Comparison of ENCODE assay signal across 10 cellular contexts in the genomic region with DNA sequence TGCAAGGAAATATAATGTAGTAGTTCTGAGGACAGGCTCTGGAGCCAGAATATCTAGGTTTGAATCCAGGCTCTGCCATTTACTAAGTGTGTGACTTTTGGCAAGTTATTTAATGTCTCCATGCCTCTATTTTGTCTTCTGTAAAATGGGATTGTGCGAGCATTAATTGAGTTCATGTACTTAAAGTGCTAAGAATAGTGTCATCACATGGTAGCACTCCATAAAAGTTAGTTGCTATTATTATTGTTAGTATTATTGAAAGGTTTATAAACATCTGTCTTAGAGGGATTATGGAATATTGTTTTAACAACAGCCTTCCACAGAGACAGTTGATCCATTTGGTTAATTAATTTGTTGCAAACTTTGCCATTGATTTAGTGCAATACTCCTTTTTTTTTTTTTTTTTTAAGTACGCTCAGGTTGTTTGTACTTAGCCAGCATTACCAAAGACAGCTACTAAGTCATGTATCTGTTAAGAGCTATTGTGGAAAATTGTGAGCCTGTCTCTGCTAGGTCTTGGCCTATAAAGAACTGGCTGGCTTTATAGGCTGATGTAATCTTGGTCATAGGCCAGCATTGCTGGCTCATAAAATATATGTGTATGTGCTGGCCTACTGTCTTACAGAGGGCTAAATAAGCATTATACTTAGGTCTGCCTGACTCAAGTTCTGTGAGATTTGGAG.
A peak's percentile ranks its signal among the peaks of the same experiment; 100 is the strongest.
DNase-seq lines count a peak whose midpoint lies in the region; ATAC-seq and TF ChIP-seq lines count a peak whose summit lies in the region.
"Had no signal": no experiment of that assay in that cellular context is flagged by ENCODE, and none has a peak within 500 bp of the region (broad histone marks: within the 10 kb centered on the region; RNA-seq: fewer than 3 reads in every experiment).

No MANE protein-coding gene starts in this region.

- POLR2A ChIA-PET in A673 (lab: Charles Lee; ENCODE audit: low non-redundant PET): interaction anchor here (1.5 kb wide), 1 partner anchor 16 kb away, joined by 3 read pairs; no protein-coding TSS in a partner anchor

- H3K4me1 ChIP-seq in A673 (ENCODE audit: insufficient read depth, low read length, poor library complexity, severe bottlenecking): peaks cover 26% of the 10 kb centered on the region
- H3K4me1 ChIP-seq in Karpas-422 (ENCODE audit: low read length): no peaks in the 10 kb centered on the region

- no peaks in the 10 kb centered on the region for H3K79me2 ChIP-seq in Karpas-422 (ENCODE audit: low read length)

- no peak overlapping the region for H3K9ac ChIP-seq in Karpas-422 (ENCODE audit: low read length)

- intact Hi-C loops in A673 (cut with micrococcal nuclease; ENCODE audit: unreplicated experiment): loop anchor here (2.0 to 5.0 kb wide), 2 partner anchors 21 to 142 kb away; no protein-coding TSS in a partner anchor

- H3K36me3 ChIP-seq in A673 (ENCODE audit: insufficient read depth, low read length, poor library complexity, severe bottlenecking) (peaks cover 10% of the 10 kb centered on the region), Karpas-422 (ENCODE audit: insufficient read depth, low read length) (no peaks in the 10 kb centered on the region)

- H2AFZ ChIP-seq in Karpas-422 (ENCODE audit: low read length): no peak overlapping the region

- no peaks in the 10 kb centered on the region for H4K20me1 ChIP-seq in Karpas-422 (ENCODE audit: insufficient read depth, low read depth, low read length)

- peak overlapping the region; percentile 38 for H3K4me3 ChIP-seq in A673 (ENCODE audit: low read depth, low read length, poor library complexity, severe bottlenecking)
- no peak overlapping the region for H3K4me3 ChIP-seq in Karpas-422 (ENCODE audit: low read length)

- H3K4me2 ChIP-seq in Karpas-422 (ENCODE audit: low read depth, low read length, poor library complexity, severe bottlenecking): no peak overlapping the region

- no peaks in the 10 kb centered on the region for H3K27me3 ChIP-seq in A673 (replicated peaks; ENCODE audit: insufficient read depth, low read depth, low read length, poor library complexity)
- H3K27me3 ChIP-seq in Karpas-422 (ENCODE audit: low read length): no peaks in the 10 kb centered on the region

- TF ChIP-seq CTCF in A673 (conservative IDR thresholded peaks at IDR 0.05; ENCODE audit: low read depth, low read length): no peak

- peak; percentile 38 for ATAC-seq in left lobe of liver

- H3K9me3 ChIP-seq in A673 (ENCODE audit: low read depth, low read length, poor library complexity, severe bottlenecking) (peaks cover 11% of the 10 kb centered on the region), Karpas-422 (ENCODE audit: low read length) (no peaks in the 10 kb centered on the region)

- H3K9me2 ChIP-seq in Karpas-422 (replicated peaks; ENCODE audit: insufficient read depth, low read length): no peaks in the 10 kb centered on the region

- BruUV-seq in A673 (replicated peaks; lab: Mats Ljungman, UMichigan): TSS peak; percentile 70

- peak; percentile 56 for DNase-seq in A673 (ENCODE audit: low spot score)
- peak; percentile 18 for DNase-seq in HT1080 (ENCODE audit: low read depth)
- DNase-seq in astrocyte of the hippocampus (ENCODE audit: low read depth, low spot score): peak; percentile 32
- no peak for DNase-seq in left lobe of liver (ENCODE audit: low spot score)
- DNase-seq in NCI-H1105 treated with DMSO at 0.1 percent for 48 hours (lab: John Stamatoyannopoulos, UW): no peak
- DNase-seq in NCI-H1417 treated with DMSO at 0.1 percent for 48 hours (lab: John Stamatoyannopoulos, UW): no peak
- DNase-seq in SIG-M5 (lab: John Stamatoyannopoulos, UW): no peak
- no peak for DNase-seq in Karpas-422
- DNase-seq: NCI-H524, Right ventricle myocardium superior had no signal

- H3K27ac ChIP-seq in A673 (ENCODE audit: low read depth, low read length, poor library complexity, severe bottlenecking) (peak overlapping the region; percentile 95), Karpas-422 (ENCODE audit: low read length) (no peak overlapping the region)

- CTCF ChIA-PET in A673 (lab: Charles Lee): no interaction called here

Comparison
In these comparisons a context has a peak if more than half of its experiments do, and no peak if none do; other contexts are left out.
1. DNase-seq: peak in A673 (single experiment), HT1080 (single experiment) and astrocyte of the hippocampus (single experiment); none in left lobe of liver (single experiment), NCI-H1105 treated with DMSO at 0.1 percent for 48 hours (single experiment), NCI-H1417 treated with DMSO at 0.1 percent for 48 hours (single experiment), SIG-M5 (single experiment) and Karpas-422 (single experiment).